In the genomic region with DNA sequence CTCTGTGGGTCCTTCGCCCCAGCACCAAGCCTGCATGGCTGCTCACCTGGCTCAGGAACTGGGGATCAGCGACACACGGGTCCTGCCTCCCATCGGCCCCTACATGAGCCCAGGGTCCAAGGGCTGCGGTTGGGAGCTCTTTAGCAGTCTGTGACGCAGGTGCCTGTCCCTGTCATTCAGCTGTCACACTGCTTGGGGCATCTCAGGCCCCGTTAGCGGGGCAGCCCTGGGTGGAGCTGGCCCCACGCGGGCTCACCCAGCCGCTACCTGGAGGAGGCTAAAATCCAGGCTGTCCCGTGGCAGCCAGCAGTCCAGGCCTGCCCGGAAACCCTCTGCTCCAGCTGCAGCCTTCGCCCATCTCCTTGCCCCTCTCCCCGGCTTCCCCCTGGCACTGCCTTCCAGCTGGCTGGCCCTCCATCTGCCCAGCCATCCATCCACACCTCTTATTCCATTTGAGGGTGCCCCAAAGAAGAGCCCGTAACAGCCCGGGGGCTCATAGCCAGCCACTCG, we compare ENCODE assay signal across 1 cellular context.
TF ChIP-seq lines count a peak whose summit lies in the region.

No MANE protein-coding gene starts in this region.

TF ChIP-seq in HCT116, 20 proteins besides CTCF, POLR2A, EP300 and RAD21:
- TF ChIP-seq POLR2AphosphoS5 (IDR thresholded peaks at IDR 0.05; ENCODE audit: low read depth, low read length) (no peak), CBX3 (IDR thresholded peaks at IDR 0.05; ENCODE audit: low read depth) (no peak), EGR1 (IDR thresholded peaks at IDR 0.05; ENCODE audit: low read depth) (no peak), CEBPB (IDR thresholded peaks at IDR 0.05; ENCODE audit: low read depth) (no peak), SRF (IDR thresholded peaks at IDR 0.05; ENCODE audit: low read depth) (no peak), TCF7L2 (IDR thresholded peaks at IDR 0.05; ENCODE audit: borderline replicate concordance, extremely low read depth, insufficient read depth, insufficient read length) (no peak), ZNF274 (IDR thresholded peaks at IDR 0.05; ENCODE audit: low read depth, low read length) (no peak), FOSL1 (IDR thresholded peaks at IDR 0.05; ENCODE audit: low read depth) (no peak)
- TF ChIP-seq, protein P1, sequence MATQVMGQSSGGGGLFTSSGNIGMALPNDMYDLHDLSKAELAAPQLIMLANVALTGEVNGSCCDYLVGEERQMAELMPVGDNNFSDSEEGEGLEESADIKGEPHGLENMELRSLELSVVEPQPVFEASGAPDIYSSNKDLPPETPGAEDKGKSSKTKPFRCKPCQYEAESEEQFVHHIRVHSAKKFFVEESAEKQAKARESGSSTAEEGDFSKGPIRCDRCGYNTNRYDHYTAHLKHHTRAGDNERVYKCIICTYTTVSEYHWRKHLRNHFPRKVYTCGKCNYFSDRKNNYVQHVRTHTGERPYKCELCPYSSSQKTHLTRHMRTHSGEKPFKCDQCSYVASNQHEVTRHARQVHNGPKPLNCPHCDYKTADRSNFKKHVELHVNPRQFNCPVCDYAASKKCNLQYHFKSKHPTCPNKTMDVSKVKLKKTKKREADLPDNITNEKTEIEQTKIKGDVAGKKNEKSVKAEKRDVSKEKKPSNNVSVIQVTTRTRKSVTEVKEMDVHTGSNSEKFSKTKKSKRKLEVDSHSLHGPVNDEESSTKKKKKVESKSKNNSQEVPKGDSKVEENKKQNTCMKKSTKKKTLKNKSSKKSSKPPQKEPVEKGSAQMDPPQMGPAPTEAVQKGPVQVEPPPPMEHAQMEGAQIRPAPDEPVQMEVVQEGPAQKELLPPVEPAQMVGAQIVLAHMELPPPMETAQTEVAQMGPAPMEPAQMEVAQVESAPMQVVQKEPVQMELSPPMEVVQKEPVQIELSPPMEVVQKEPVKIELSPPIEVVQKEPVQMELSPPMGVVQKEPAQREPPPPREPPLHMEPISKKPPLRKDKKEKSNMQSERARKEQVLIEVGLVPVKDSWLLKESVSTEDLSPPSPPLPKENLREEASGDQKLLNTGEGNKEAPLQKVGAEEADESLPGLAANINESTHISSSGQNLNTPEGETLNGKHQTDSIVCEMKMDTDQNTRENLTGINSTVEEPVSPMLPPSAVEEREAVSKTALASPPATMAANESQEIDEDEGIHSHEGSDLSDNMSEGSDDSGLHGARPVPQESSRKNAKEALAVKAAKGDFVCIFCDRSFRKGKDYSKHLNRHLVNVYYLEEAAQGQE (IDR thresholded peaks at IDR 0.05; ENCODE audit: low read depth): no peak
- TF ChIP-seq, protein P2, sequence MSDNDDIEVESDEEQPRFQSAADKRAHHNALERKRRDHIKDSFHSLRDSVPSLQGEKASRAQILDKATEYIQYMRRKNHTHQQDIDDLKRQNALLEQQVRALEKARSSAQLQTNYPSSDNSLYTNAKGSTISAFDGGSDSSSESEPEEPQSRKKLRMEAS (IDR thresholded peaks at IDR 0.05): no peak
